In the genomic region with DNA sequence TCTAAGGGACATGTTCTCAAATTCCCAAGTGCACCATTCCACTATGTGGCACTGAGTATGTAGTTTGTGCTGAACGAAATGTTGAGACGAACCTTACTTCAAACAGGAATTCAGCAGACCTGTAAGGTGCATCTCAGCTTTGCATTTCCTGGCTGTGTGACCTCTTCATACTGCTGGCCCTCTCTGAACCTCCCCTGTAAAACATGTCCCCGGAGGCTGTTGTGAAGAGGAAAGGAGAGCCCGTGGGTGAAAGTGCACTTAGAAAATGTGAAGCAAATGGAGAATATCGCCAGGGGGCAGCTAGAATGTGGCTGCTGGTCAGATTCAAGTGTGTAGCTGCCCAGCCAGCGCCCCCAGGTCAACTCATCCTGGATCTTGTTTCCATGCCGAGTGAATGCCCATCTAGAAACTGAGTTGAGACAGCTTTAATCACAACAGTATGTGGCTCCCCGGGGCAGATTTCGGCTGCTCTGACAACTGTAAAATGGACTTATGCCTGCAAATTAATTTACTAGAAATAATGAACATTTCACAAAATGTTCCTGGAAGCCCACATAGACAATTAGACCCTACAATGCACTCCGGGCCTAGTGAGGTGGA, we compare ENCODE assay signal across 29 cellular contexts.
"Had no signal": no experiment of that assay in that cellular context is flagged by ENCODE, and none has a peak within 500 bp of the region (broad histone marks: within the 10 kb centered on the region; RNA-seq: fewer than 3 reads in every experiment).

No MANE protein-coding gene starts in this region.

- H3K9me3 ChIP-seq: esophagus squamous epithelium, heart right ventricle, psoas muscle, testis, uterus had no signal

- H3K27me3 ChIP-seq: brain microvascular endothelial cell, esophagus squamous epithelium, testis, uterus had no signal

- H3K4me1 ChIP-seq: esophagus squamous epithelium, heart right ventricle, parathyroid adenoma, psoas muscle, testis, uterus had no signal

- H3K27ac ChIP-seq: brain microvascular endothelial cell, epithelial cell of prostate, esophagus squamous epithelium, heart right ventricle, parathyroid adenoma, psoas muscle, testis, uterus had no signal

- H3K36me3 Mint-ChIP-seq: mesothelial cell of epicardium, naive B cell had no signal

- H3K4me3 Mint-ChIP-seq: activated CD4-positive, alpha-beta memory T cell treated with anti-CD3 and anti-CD28 coated beads, Interleukin-2, amount 10 ng/mL, durations not matched to agents 7 days and 5 days; activated CD4-positive, alpha-beta T cell treated with anti-CD3 and anti-CD28 coated beads, Interleukin-2, amount 10 ng/mL, durations not matched to agents 7 days and 5 days; activated T-cell treated with anti-CD3 and anti-CD28 coated beads, Interleukin-2, amount 50 U/mL, for 24 hours; naive B cell had no signal

- H3K36me3 ChIP-seq: brain microvascular endothelial cell, esophagus squamous epithelium, heart right ventricle, uterus had no signal

- DNase-seq: activated CD4-positive, alpha-beta memory T cell treated with anti-CD3 and anti-CD28 coated beads, Interleukin-2, amount 10 ng/mL, durations not matched to agents 7 days and 5 days; activated CD4-positive, alpha-beta T cell treated with anti-CD3 and anti-CD28 coated beads for 1 hour; activated CD4-positive, alpha-beta T cell treated with anti-CD3 and anti-CD28 coated beads, Interleukin-2, amount 10 ng/mL, durations not matched to agents 7 days and 5 days; activated CD8-positive, alpha-beta memory T cell treated with anti-CD3 and anti-CD28 coated beads, Interleukin-2, amount 50 U/mL, for 48 hours; activated gamma-delta T cell treated with Interleukin-2 at 50 U/mL for 16 hours; activated naive CD4-positive, alpha-beta T cell treated with anti-CD3 and anti-CD28 coated beads, Interleukin-2, amount 50 U/mL, for 16 hours; activated T-cell treated with anti-CD3 and anti-CD28 coated beads, Interleukin-2, amount 50 U/mL, for 24 hours; amniotic stem cell; brain microvascular endothelial cell; caudate nucleus; esophagus squamous epithelium; foreskin melanocyte; heart right ventricle; kidney; left colon; naive B cell; nephron progenitor cell; nucleus accumbens; psoas muscle; stimulated activated CD4-positive, alpha-beta T cell treated with anti-CD3 and anti-CD28 coated beads, Interleukin-4, amount 100 ng/mL, for 1 hour; stimulated activated naive CD8-positive, alpha-beta T cell treated with anti-CD3 and anti-CD28 coated beads, Interleukin-15, Interleukin-2, amounts not matched to agents 100 U/mL and 50 U/mL, for 24 hours; T-helper 2 cell; testis; trophoblast cell; uterus had no signal

- H3K27me3 Mint-ChIP-seq: activated CD4-positive, alpha-beta memory T cell treated with anti-CD3 and anti-CD28 coated beads, Interleukin-2, amount 10 ng/mL, durations not matched to agents 7 days and 5 days; activated CD4-positive, alpha-beta T cell treated with anti-CD3 and anti-CD28 coated beads, Interleukin-2, amount 10 ng/mL, durations not matched to agents 7 days and 5 days; activated T-cell treated with anti-CD3 and anti-CD28 coated beads, Interleukin-2, amount 50 U/mL, for 24 hours; naive B cell had no signal

- H3K9ac ChIP-seq: parathyroid adenoma had no signal

- H3K4me1 Mint-ChIP-seq: activated CD4-positive, alpha-beta memory T cell treated with anti-CD3 and anti-CD28 coated beads, Interleukin-2, amount 10 ng/mL, durations not matched to agents 7 days and 5 days; activated CD4-positive, alpha-beta T cell treated with anti-CD3 and anti-CD28 coated beads, Interleukin-2, amount 10 ng/mL, durations not matched to agents 7 days and 5 days; mesothelial cell of epicardium had no signal

- H3K4me3 ChIP-seq: esophagus squamous epithelium, heart right ventricle, psoas muscle, testis, uterus had no signal

- H3K9me3 Mint-ChIP-seq: activated CD4-positive, alpha-beta T cell treated with anti-CD3 and anti-CD28 coated beads, Interleukin-2, amount 10 ng/mL, durations not matched to agents 7 days and 5 days; activated T-cell treated with anti-CD3 and anti-CD28 coated beads, Interleukin-2, amount 50 U/mL, for 24 hours; mesothelial cell of epicardium; WTC11 had no signal

- H3K27ac Mint-ChIP-seq: activated CD4-positive, alpha-beta memory T cell treated with anti-CD3 and anti-CD28 coated beads, Interleukin-2, amount 10 ng/mL, durations not matched to agents 7 days and 5 days; activated CD4-positive, alpha-beta T cell treated with anti-CD3 and anti-CD28 coated beads, Interleukin-2, amount 10 ng/mL, durations not matched to agents 7 days and 5 days; activated T-cell treated with anti-CD3 and anti-CD28 coated beads, Interleukin-2, amount 50 U/mL, for 24 hours; mesothelial cell of epicardium; naive B cell; nephron progenitor cell had no signal
